Comparison of ENCODE assay signal across 8 cellular contexts in the genomic region with DNA sequence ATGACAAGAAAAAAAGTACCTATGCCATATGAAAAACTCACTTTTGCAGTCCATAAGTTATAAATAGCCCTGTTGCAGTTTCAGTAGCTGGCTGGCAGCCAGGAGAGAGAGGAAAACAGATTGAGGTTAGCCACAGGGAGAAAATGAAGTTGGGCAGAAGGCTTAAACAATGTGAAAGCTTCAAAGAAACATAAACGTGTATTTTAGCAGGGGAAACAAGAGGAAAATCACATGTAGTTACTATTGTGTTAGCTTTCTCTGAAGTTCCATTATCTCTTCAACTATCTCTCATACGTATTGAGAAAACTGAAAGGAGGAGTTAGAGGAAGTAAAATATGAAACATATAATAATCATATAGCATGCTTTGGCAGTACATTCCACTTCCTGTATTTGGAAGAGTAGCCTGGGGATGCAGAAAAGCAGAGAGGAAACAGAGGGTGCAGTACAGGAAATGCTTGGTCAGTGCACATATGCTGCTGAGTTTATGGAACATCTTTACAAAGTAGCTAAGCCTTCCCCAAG.
DNase-seq lines count a peak whose midpoint lies in the region; ATAC-seq and TF ChIP-seq lines count a peak whose summit lies in the region.

No MANE protein-coding gene starts in this region.

- no peaks in the 10 kb centered on the region for H3K27me3 ChIP-seq in colonic mucosa

- ATAC-seq in HG02981 (IDR thresholded peaks at IDR 0.05; ENCODE audit: unreplicated experiment): peak; percentile 81

- TF ChIP-seq CTCF in astrocyte of the cerebellum (IDR thresholded peaks at IDR 0.05; ENCODE audit: low read depth, low read length, missing control alignments) (no peak), colonic mucosa (IDR thresholded peaks at IDR 0.05) (no peak)

- no peaks in the 10 kb centered on the region for H3K36me3 ChIP-seq in colonic mucosa

- H3K4me3 ChIP-seq in astrocyte of the cerebellum (ENCODE audit: low read depth, low read length) (no peak overlapping the region), colonic mucosa (no peak overlapping the region)

- no peak overlapping the region for H3K27ac ChIP-seq in colonic mucosa

- H3K9ac ChIP-seq in colonic mucosa (ENCODE audit: low read depth in 2 of 2, low read length in 2 of 2): no peak overlapping the region

- in situ Hi-C loops in astrocyte of the cerebellum (cut with HindIII; ENCODE audit: low sequenced_read_pairs): loop anchor here (5.0 kb wide), 1 partner anchor 43 kb away; no protein-coding TSS in a partner anchor

- no peaks in the 10 kb centered on the region for H3K9me3 ChIP-seq in colonic mucosa

- peak; percentile 4 for DNase-seq in activated naive CD4-positive, alpha-beta T cell treated with Interleukin-2 at 50 U/mL for 16 hours
- no peak for DNase-seq in activated naive CD4-positive, alpha-beta T cell (lab: John Stamatoyannopoulos, UW)
- DNase-seq in NOMO-1 treated with dmso at 0.1 percent for 144 hours (lab: John Stamatoyannopoulos, UW; ENCODE audit: unreplicated experiment): peak; percentile 79
- DNase-seq in astrocyte of the cerebellum (ENCODE audit: low read depth): peak; percentile 84
- peak; percentile 19 for DNase-seq in midbrain (lab: John Stamatoyannopoulos, UW)
- no peak for DNase-seq in NCI-H1436 treated with DMSO at 0.1 percent for 48 hours (lab: John Stamatoyannopoulos, UW)
- no peak for DNase-seq in colonic mucosa

- H3K4me1 ChIP-seq in colonic mucosa: no peaks in the 10 kb centered on the region

- intact Hi-C loops in colonic mucosa (cut with DNase I): no loop called here

Comparison
In these comparisons a context has a peak if more than half of its experiments do, and no peak if none do; other contexts are left out.
1. DNase-seq: peak in activated naive CD4-positive, alpha-beta T cell treated with Interleukin-2 at 50 U/mL for 16 hours (single experiment), NOMO-1 treated with dmso at 0.1 percent for 144 hours (single experiment), astrocyte of the cerebellum (single experiment) and midbrain (single experiment); none in activated naive CD4-positive, alpha-beta T cell (0 of 4), NCI-H1436 treated with DMSO at 0.1 percent for 48 hours (single experiment) and colonic mucosa (single experiment).